Comparison of ENCODE assay signal across 1 cellular context in the genomic region with DNA sequence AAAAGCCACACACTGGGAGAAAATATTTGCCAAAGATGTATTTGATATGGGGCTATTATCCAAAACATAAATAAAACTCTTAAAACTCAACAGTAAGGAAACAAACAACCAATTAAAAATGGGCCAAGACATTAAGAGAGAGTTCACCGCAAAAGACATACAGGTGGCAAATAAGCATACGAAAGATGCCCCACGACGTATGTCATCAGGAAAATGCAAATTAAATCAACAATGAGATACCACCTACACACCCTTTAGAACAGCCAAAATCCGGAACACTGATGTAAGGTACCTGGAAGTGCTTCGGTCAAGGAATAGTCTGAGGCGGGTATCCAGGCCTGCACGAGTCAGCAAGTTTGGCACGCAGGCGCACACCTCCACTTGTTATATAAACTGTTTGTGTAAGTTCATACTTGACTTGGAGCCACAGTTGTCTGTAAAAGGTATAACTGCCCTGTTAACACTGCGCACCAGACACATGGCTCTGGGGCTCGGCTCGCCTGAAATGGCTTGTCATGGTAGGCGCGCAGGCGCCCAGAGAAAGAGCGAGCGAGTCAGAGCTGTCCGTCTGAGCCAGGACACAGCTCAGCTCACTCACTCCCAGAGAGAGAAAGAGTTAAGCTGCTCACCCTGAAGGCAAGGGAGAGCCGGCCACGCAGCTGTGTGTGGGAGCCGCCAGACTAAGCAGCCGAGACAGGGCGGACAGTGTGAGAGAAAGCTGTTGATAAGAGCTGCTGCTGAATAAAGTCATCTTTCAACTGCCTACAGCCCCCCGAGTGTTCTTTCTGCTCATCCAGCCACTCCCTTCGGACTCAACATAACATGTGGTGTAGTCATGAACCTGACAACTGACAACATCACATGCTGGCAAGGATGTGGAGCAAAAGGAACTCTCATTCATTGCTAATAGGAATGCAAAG.
A peak's percentile ranks its signal among the peaks of the same experiment; 100 is the strongest.
TF ChIP-seq lines count a peak whose summit lies in the region.

No MANE protein-coding gene starts in this region.

TF ChIP-seq in K562, 482 proteins besides CTCF, POLR2A, EP300 and RAD21 (continued from another document and continues in another):
- TF ChIP-seq VEZF1 (CRISPR knock-in tag; IDR thresholded peaks at IDR 0.05): peak; percentile 33; the same call in 1 of the 2 replicates
- TF ChIP-seq, protein P1, sequence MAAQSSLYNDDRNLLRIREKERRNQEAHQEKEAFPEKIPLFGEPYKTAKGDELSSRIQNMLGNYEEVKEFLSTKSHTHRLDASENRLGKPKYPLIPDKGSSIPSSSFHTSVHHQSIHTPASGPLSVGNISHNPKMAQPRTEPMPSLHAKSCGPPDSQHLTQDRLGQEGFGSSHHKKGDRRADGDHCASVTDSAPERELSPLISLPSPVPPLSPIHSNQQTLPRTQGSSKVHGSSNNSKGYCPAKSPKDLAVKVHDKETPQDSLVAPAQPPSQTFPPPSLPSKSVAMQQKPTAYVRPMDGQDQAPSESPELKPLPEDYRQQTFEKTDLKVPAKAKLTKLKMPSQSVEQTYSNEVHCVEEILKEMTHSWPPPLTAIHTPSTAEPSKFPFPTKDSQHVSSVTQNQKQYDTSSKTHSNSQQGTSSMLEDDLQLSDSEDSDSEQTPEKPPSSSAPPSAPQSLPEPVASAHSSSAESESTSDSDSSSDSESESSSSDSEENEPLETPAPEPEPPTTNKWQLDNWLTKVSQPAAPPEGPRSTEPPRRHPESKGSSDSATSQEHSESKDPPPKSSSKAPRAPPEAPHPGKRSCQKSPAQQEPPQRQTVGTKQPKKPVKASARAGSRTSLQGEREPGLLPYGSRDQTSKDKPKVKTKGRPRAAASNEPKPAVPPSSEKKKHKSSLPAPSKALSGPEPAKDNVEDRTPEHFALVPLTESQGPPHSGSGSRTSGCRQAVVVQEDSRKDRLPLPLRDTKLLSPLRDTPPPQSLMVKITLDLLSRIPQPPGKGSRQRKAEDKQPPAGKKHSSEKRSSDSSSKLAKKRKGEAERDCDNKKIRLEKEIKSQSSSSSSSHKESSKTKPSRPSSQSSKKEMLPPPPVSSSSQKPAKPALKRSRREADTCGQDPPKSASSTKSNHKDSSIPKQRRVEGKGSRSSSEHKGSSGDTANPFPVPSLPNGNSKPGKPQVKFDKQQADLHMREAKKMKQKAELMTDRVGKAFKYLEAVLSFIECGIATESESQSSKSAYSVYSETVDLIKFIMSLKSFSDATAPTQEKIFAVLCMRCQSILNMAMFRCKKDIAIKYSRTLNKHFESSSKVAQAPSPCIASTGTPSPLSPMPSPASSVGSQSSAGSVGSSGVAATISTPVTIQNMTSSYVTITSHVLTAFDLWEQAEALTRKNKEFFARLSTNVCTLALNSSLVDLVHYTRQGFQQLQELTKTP (IDR thresholded peaks at IDR 0.05; ENCODE audit: low read depth in 1 of 2, partially characterized antibody in 2 of 2): peak in 1 of 2 experiments; percentile 51
- TF ChIP-seq, protein P2, sequence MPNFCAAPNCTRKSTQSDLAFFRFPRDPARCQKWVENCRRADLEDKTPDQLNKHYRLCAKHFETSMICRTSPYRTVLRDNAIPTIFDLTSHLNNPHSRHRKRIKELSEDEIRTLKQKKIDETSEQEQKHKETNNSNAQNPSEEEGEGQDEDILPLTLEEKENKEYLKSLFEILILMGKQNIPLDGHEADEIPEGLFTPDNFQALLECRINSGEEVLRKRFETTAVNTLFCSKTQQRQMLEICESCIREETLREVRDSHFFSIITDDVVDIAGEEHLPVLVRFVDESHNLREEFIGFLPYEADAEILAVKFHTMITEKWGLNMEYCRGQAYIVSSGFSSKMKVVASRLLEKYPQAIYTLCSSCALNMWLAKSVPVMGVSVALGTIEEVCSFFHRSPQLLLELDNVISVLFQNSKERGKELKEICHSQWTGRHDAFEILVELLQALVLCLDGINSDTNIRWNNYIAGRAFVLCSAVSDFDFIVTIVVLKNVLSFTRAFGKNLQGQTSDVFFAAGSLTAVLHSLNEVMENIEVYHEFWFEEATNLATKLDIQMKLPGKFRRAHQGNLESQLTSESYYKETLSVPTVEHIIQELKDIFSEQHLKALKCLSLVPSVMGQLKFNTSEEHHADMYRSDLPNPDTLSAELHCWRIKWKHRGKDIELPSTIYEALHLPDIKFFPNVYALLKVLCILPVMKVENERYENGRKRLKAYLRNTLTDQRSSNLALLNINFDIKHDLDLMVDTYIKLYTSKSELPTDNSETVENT (CRISPR knock-in tag; IDR thresholded peaks at IDR 0.05): 0 out of 2 replicates have a peak, but pooled peaks have one; percentile 8
- peak; percentile 95; the same call in 1 of the 2 replicates for TF ChIP-seq CBX1 (IDR thresholded peaks at IDR 0.05; ENCODE audit: low read depth)
- TF ChIP-seq TAL1 (IDR thresholded peaks at IDR 0.05): peak; percentile 54; the same call in 1 of the 2 replicates
- no peak for TF ChIP-seq ZNF780A (CRISPR knock-in tag; IDR thresholded peaks at IDR 0.05)
- TF ChIP-seq, protein P3, sequence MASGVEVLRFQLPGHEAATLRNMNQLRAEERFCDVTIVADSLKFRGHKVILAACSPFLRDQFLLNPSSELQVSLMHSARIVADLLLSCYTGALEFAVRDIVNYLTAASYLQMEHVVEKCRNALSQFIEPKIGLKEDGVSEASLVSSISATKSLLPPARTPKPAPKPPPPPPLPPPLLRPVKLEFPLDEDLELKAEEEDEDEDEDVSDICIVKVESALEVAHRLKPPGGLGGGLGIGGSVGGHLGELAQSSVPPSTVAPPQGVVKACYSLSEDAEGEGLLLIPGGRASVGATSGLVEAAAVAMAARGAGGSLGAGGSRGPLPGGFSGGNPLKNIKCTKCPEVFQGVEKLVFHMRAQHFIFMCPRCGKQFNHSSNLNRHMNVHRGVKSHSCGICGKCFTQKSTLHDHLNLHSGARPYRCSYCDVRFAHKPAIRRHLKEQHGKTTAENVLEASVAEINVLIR (CRISPR knock-in tag; IDR thresholded peaks at IDR 0.05): no peak
- peak; percentile 72 for TF ChIP-seq SUPT5H (IDR thresholded peaks at IDR 0.05)
- peak; percentile 64; the same call in 1 of the 2 replicates for TF ChIP-seq TAF7 (tag; IDR thresholded peaks at IDR 0.05)
- no peak for TF ChIP-seq NCOA4 (IDR thresholded peaks at IDR 0.05; ENCODE audit: partially characterized antibody)
- no peak for TF ChIP-seq ATF1 (CRISPR knock-in tag; IDR thresholded peaks at IDR 0.05)
- TF ChIP-seq ATF1 (tag; IDR thresholded peaks at IDR 0.05): peak; percentile 62; the same call in 1 of the 2 replicates
- TF ChIP-seq TRIM24 (IDR thresholded peaks at IDR 0.05): peak; percentile 60 to 76
- 0 out of 2 replicates have a peak, but pooled peaks have one; percentile 9 for TF ChIP-seq PYGO2 (tag; IDR thresholded peaks at IDR 0.05)
- TF ChIP-seq SRSF1 (IDR thresholded peaks at IDR 0.05; ENCODE audit: low read depth, low read length): no peak
- peak; percentile 22 to 75; a peak in 1 of 4 replicates for TF ChIP-seq MLLT1 (IDR thresholded peaks at IDR 0.05)
- TF ChIP-seq PTTG1 (tag; IDR thresholded peaks at IDR 0.05; ENCODE audit: low read depth): no peak
- TF ChIP-seq ZNF184 (CRISPR knock-in tag; IDR thresholded peaks at IDR 0.05): no peak
- TF ChIP-seq ZNF79 (CRISPR knock-in tag; IDR thresholded peaks at IDR 0.05; ENCODE audit: low read depth): no peak
- no peak for TF ChIP-seq MYBL2 (IDR thresholded peaks at IDR 0.05; ENCODE audit: low read depth)
- TF ChIP-seq MYBL2 (CRISPR knock-in tag; IDR thresholded peaks at IDR 0.05; ENCODE audit: borderline replicate concordance): no peak
- peak; percentile 63; the same call in 1 of the 2 replicates for TF ChIP-seq SOX6 (IDR thresholded peaks at IDR 0.05)
- TF ChIP-seq PATZ1 (CRISPR knock-in tag; IDR thresholded peaks at IDR 0.05; ENCODE audit: borderline replicate concordance): no peak
